Comparison of ENCODE assay signal across 8 cellular contexts in the genomic region with DNA sequence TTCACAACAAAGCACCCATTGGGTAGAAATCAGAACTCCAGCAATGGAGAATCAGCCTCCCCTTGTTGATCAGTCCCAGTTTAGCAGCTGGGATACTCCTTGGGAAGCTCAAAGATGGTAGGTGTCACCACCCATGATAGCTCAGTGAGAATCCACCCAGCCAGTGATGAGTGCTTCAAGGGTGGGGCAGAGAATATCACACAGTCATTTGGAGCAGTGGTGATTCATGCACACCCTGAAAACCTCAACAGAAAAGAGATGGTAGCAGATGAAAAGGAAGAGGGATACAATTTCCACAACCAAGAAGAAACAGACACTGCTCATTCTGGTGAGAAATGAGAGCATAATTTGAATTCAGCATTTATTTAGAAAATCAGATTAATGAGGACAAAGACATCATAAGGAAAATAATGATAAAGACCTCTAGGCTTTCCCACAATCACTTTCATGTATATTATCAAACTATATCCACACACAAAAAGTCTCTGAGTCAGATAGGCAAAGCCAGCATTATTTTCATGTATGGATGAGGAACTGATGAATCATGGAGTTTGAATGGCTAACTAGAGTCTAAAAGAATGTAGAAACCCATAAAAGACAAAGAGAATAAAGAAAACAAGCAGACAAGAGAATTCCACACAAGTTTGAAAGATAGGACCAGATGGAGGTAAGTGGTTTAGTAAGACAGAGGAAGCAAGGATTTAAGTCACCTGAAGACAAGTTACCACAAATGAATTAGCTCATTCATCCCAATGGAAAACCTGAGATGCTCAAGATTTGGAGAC.
DNase-seq lines count a peak whose midpoint lies in the region; ATAC-seq, FAIRE-seq and TF ChIP-seq lines count a peak whose summit lies in the region.

No MANE protein-coding gene starts in this region.

- intact Hi-C loops in MCF 10A (cut with micrococcal nuclease) = loop anchor here (2.0 to 5.0 kb wide), 3 partner anchors 47 to 85 kb away; partner anchors contain the start of gene FEM1C
- intact Hi-C loops in breast epithelium (cut with DNase I; ENCODE audit: low total_unique reads) = no loop called here

- CTCF ChIA-PET in MCF 10A (lab: Yijun Ruan, JAX) = interaction anchor here (1.1 to 1.9 kb wide), 2 partner anchors 10 to 46 kb away, joined by 3 to 4 read pairs; no protein-coding TSS in a partner anchor

- DNase-seq in MCF 10A (ENCODE audit: unreplicated experiment) (peak; percentile 51), breast epithelium (ENCODE audit: low spot score in 2 of 2) (no peak), HS-5 (ENCODE audit: low read depth) (peak; percentile 93), bronchial epithelial cell (ENCODE audit: low read depth) (peak; percentile 94), NCI-H446 (lab: John Stamatoyannopoulos, UW) (no peak), NCI-H510A (lab: John Stamatoyannopoulos, UW) (no peak)
- no peak for DNase-seq in stimulated activated naive B cell treated with anti-CD40 and anti-IgM and Interleukin-4, amounts not matched to agents 10 μg/mL and 1 μg/mL and 100 μg/mL, for 72 hours

- FAIRE-seq in bronchial epithelial cell (lab: Jason Lieb, UNC) = peak; percentile 89

- no peak for TF ChIP-seq POLR2A in breast epithelium (IDR thresholded peaks at IDR 0.05)

- H3K4me3 ChIP-seq in breast epithelium (no peak overlapping the region), bronchial epithelial cell (ENCODE audit: low read depth, low read length) (no peak overlapping the region)

- no peak overlapping the region for H3K27ac Mint-ChIP-seq in MCF 10A (ENCODE audit: low read depth, unreplicated experiment)
- H3K27ac Mint-ChIP-seq in stimulated activated naive B cell treated with anti-CD40 and anti-IgM and Interleukin-4, amounts not matched to agents 10 μg/mL and 1 μg/mL and 100 μg/mL, for 72 hours = no peak overlapping the region

- no peaks in the 10 kb centered on the region for H3K9me3 ChIP-seq in breast epithelium

- H3K27me3 Mint-ChIP-seq in MCF 10A (ENCODE audit: insufficient read depth, unreplicated experiment) = no peaks in the 10 kb centered on the region
- H3K27me3 Mint-ChIP-seq in stimulated activated naive B cell treated with anti-CD40 and anti-IgM and Interleukin-4, amounts not matched to agents 10 μg/mL and 1 μg/mL and 100 μg/mL, for 72 hours = peaks cover 15 to 19% of the 10 kb centered on the region in 2 donors

- H3K27ac ChIP-seq in breast epithelium = no peak overlapping the region

- ATAC-seq in stimulated activated naive B cell treated with anti-CD40 and anti-IgM and Interleukin-4, amounts not matched to agents 10 μg/mL and 1 μg/mL and 100 μg/mL, for 72 hours (replicated peaks) = peak; percentile 36 to 67
- ATAC-seq in HG03135 (IDR thresholded peaks at IDR 0.05; ENCODE audit: unreplicated experiment) = no peak

- no TSS peak for BruUV-seq in MCF 10A (replicated peaks; lab: Mats Ljungman, UMichigan)

- POLR2A ChIA-PET in MCF 10A (lab: Yijun Ruan, JAX) = interaction anchor here (0.8 to 3.0 kb wide), 13 partner anchors 10 to 84 kb away, joined by 3 to 32 read pairs (median 6); partner anchors contain the start of gene FEM1C

- TF ChIP-seq CTCF in MCF 10A (IDR thresholded peaks at IDR 0.05; ENCODE audit: unreplicated experiment) (no peak), breast epithelium (IDR thresholded peaks at IDR 0.05) (no peak), bronchial epithelial cell (IDR thresholded peaks at IDR 0.05; ENCODE audit: insufficient read depth, low read length, severe bottlenecking) (no peak)

- H3K36me3 Mint-ChIP-seq in MCF 10A (ENCODE audit: insufficient read depth, unreplicated experiment) = no peaks in the 10 kb centered on the region
- H3K36me3 Mint-ChIP-seq in stimulated activated naive B cell treated with anti-CD40 and anti-IgM and Interleukin-4, amounts not matched to agents 10 μg/mL and 1 μg/mL and 100 μg/mL, for 72 hours = no peaks in the 10 kb centered on the region

- no peaks in the 10 kb centered on the region for H3K9me3 Mint-ChIP-seq in MCF 10A (ENCODE audit: unreplicated experiment)
- no peaks in the 10 kb centered on the region for H3K9me3 Mint-ChIP-seq in stimulated activated naive B cell treated with anti-CD40 and anti-IgM and Interleukin-4, amounts not matched to agents 10 μg/mL and 1 μg/mL and 100 μg/mL, for 72 hours

- H3K4me1 ChIP-seq in breast epithelium = no peaks in the 10 kb centered on the region

- H3K36me3 ChIP-seq in breast epithelium (no peaks in the 10 kb centered on the region), bronchial epithelial cell (ENCODE audit: control insufficient read depth, insufficient read depth, low read length) (no peaks in the 10 kb centered on the region)

- no peak overlapping the region for H3K4me3 Mint-ChIP-seq in MCF 10A (ENCODE audit: unreplicated experiment)
- H3K4me3 Mint-ChIP-seq in stimulated activated naive B cell treated with anti-CD40 and anti-IgM and Interleukin-4, amounts not matched to agents 10 μg/mL and 1 μg/mL and 100 μg/mL, for 72 hours = no peak overlapping the region

- H3K27me3 ChIP-seq in breast epithelium (no peaks in the 10 kb centered on the region), bronchial epithelial cell (ENCODE audit: control insufficient read depth, insufficient read depth, low read length) (no peaks in the 10 kb centered on the region)

- peaks cover 19% of the 10 kb centered on the region for H3K4me1 Mint-ChIP-seq in MCF 10A (ENCODE audit: insufficient read depth, unreplicated experiment)
- no peaks in the 10 kb centered on the region for H3K4me1 Mint-ChIP-seq in stimulated activated naive B cell treated with anti-CD40 and anti-IgM and Interleukin-4, amounts not matched to agents 10 μg/mL and 1 μg/mL and 100 μg/mL, for 72 hours

Comparison
In these comparisons a context has a peak if more than half of its experiments do, and no peak if none do; other contexts are left out.
1. DNase-seq: peak in MCF 10A (single experiment), HS-5 (single experiment) and bronchial epithelial cell (single experiment); none in breast epithelium (0 of 2), stimulated activated naive B cell treated with anti-CD40 and anti-IgM and Interleukin-4, amounts not matched to agents 10 μg/mL and 1 μg/mL and 100 μg/mL, for 72 hours (single experiment), NCI-H446 (0 of 2) and NCI-H510A (single experiment).